Comparison of ENCODE assay signal across 27 cellular contexts in the genomic region with DNA sequence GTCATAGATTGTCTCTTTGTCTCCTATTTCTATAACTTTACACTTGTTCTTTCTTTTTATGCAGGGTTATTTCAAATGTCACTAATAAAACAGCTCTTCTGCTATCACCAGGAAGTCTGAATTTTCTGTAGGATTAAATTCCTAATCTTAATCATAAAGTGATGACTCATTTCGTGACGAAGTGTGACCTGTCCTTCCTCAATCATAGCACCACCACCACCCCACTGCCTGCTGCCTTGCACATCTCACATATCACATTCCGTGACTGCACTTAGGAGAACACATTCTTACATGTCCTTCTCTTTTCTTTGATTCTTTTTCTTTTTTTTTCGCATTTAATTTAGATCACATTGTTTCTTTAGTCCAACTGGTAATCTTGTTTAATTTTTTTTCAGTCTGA. TPM values are rescaled to one million over a fixed set of nuclear protein-coding genes. Genes with fewer than 3 reads are reported as not detected.
DNase-seq lines count a peak whose midpoint lies in the region; ATAC-seq, FAIRE-seq and TF ChIP-seq lines count a peak whose summit lies in the region.
"Had no signal": no experiment of that assay in that cellular context is flagged by ENCODE, and none has a peak within 500 bp of the region (broad histone marks: within the 10 kb centered on the region; RNA-seq: fewer than 3 reads in every experiment).

No MANE protein-coding gene starts in this region.

- H3K4me3 ChIP-seq in bronchial epithelial cell (ENCODE audit: low read depth, low read length) (no peak overlapping the region), mucosa of descending colon (no peak overlapping the region)
- H3K4me3 ChIP-seq: adrenal gland, HAP-1, heart right ventricle, lung, testis had no signal

- no peaks in the 10 kb centered on the region for H3K36me3 ChIP-seq in bronchial epithelial cell (ENCODE audit: control insufficient read depth, insufficient read depth, low read length)
- no peaks in the 10 kb centered on the region for H3K36me3 ChIP-seq in mucosa of descending colon (ENCODE audit: low read depth)
- H3K36me3 ChIP-seq: adrenal gland, HAP-1, heart right ventricle had no signal

- DNase-seq in EH (ENCODE audit: low read depth) (peak; percentile 28), LoVo (ENCODE audit: low spot score) (peak; percentile 61), bronchial epithelial cell (ENCODE audit: low read depth) (peak; percentile 84), mucosa of descending colon (peak in 1 of 3 donors; percentile 16), left ventricle myocardium superior (no peak), left cardiac atrium (no peak), NCI-H748 treated with DMSO at 0.1 percent for 48 hours (lab: John Stamatoyannopoulos, UW) (no peak)
- DNase-seq: activated CD4-positive, alpha-beta T cell treated with anti-CD3 and anti-CD28 coated beads, Interleukin-2, amount 50 U/mL, for 1 hour; activated effector memory CD4-positive, alpha-beta T cell treated with anti-CD3 and anti-CD28 coated beads, Interleukin-2, amount 50 U/mL, for 16 hours; adrenal gland; AML-193; heart right ventricle; immature natural killer cell; naive B cell; NCI-H1048; NCI-H2029; right cardiac atrium; SHP77; testis had no signal

- no peak for TF ChIP-seq CTCF in bronchial epithelial cell (IDR thresholded peaks at IDR 0.05; ENCODE audit: insufficient read depth, low read length, severe bottlenecking)
- no peak for TF ChIP-seq CTCF in mucosa of descending colon (IDR thresholded peaks at IDR 0.05)

- peak; percentile 95 for FAIRE-seq in bronchial epithelial cell (lab: Jason Lieb, UNC)

- peaks cover 5% of the 10 kb centered on the region for H3K9me3 ChIP-seq in mucosa of descending colon
- H3K9me3 ChIP-seq: adrenal gland, HAP-1, testis had no signal

- H3K27me3 ChIP-seq in bronchial epithelial cell (ENCODE audit: control insufficient read depth, insufficient read depth, low read length): no peaks in the 10 kb centered on the region
- H3K27me3 ChIP-seq: adrenal gland, heart right ventricle, testis had no signal

- no peaks in the 10 kb centered on the region for H3K4me1 ChIP-seq in mucosa of descending colon (ENCODE audit: low read depth)
- H3K4me1 ChIP-seq: adrenal gland, HAP-1, heart right ventricle, testis had no signal

- ATAC-seq in mucosa of descending colon (peak; percentile 94), left ventricle myocardium superior (no peak), left cardiac atrium (no peak), GM18519 (IDR thresholded peaks at IDR 0.05; ENCODE audit: low FRiP score, unreplicated experiment) (no peak)
- ATAC-seq: heart right ventricle; right cardiac atrium; stimulated activated effector memory CD8-positive, alpha-beta T cell treated with anti-CD3 and anti-CD28 coated beads, Interleukin-12 subunit alpha, Interleukin-12 subunit beta, amount 100 ng/mL, for 72 hours had no signal

- intact Hi-C loops in mucosa of descending colon (cut with DNase I, micrococcal nuclease) (no loop called here), left ventricle myocardium superior (cut with micrococcal nuclease) (no loop called here), left cardiac atrium (cut with DNase I) (no loop called here)

RNA-seq across cellular contexts. Expression of a gene that starts 57.7 kb away (rescaled TPM):
- total RNA-seq in bronchial epithelial cell (0.26 TPM in 1 of 2 replicates, not detected in the other), mucosa of descending colon (1 to 10 TPM in 2 of 3 donors, under 1 TPM in 1; 0.73 to 6.0 (median 5.2) TPM), left ventricle myocardium superior (not detected), left cardiac atrium (not detected)
- total RNA-seq: cardiac septum, dermis microvascular lymphatic vessel endothelial cell, heart right ventricle, NCI-H460, omental fat pad, right cardiac atrium had no signal

Comparison
In these comparisons a context has a peak if more than half of its experiments do, and no peak if none do; other contexts are left out.
1. DNase-seq: peak in EH (single experiment), LoVo (single experiment) and bronchial epithelial cell (single experiment); none in left ventricle myocardium superior (single experiment), left cardiac atrium (single experiment) and NCI-H748 treated with DMSO at 0.1 percent for 48 hours (single experiment).